In genomic region chr14:47988175-47988574, GRCh38 we compare ENCODE assay signal across 9 cellular contexts.
"Had no signal": no experiment of that assay in that cellular context is flagged by ENCODE, and none has a peak within 500 bp of the region (broad histone marks: within the 10 kb centered on the region; RNA-seq: fewer than 3 reads in every experiment).

No MANE protein-coding gene starts in this region.

- H3K9me3 ChIP-seq: HAP-1 had no signal

- H3K4me3 ChIP-seq: GM23248, HAP-1, K562 had no signal

- H3K27ac ChIP-seq: GM23248 had no signal

- DNase-seq: GM23248, GOT3, H7, HFFc6, IMR-90, KG1 had no signal

- ATAC-seq: HCT116, K562 had no signal

- H3K36me3 ChIP-seq: HAP-1 had no signal

- H2AFZ ChIP-seq: GM23248 had no signal

- H3K9ac ChIP-seq: GM23248 had no signal

- H3K4me1 ChIP-seq: HAP-1 had no signal
